In the genomic region with DNA sequence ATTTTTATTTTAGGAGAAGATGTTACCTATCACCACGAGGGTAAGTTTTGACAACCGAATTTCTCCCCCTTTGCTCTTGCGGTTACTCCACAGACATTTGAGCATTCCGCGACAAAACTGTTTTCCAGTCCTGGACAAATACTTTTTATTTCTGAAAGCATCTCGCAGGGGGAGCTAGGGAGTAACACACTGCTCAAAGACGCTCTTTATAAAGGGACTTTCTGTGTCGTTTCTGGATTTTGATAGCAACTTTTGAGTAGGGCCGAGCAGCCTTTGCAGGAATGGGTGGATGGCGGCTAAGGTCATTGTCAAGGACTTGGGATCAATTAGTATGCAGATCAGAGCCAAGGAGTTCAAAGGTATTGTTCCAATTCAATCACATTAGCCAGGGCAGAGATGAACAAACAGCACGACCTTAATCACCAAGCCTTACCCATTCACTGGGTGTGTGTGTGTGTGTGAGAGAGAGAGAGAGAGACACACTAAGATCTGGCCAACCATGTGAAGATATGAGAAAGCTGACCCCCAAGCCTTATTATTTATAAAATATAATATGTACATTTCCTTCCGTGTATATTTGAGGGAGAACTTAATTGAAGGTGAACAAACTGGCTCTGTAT, we compare ENCODE assay signal across 22 cellular contexts.
DNase-seq lines count a peak whose midpoint lies in the region; ATAC-seq, FAIRE-seq and TF ChIP-seq lines count a peak whose summit lies in the region.
"Had no signal": no experiment of that assay in that cellular context is flagged by ENCODE, and none has a peak within 500 bp of the region (broad histone marks: within the 10 kb centered on the region; RNA-seq: fewer than 3 reads in every experiment).

No MANE protein-coding gene starts in this region.

- H3K9ac ChIP-seq in neural progenitor cell: no peak overlapping the region

- H3K27ac Mint-ChIP-seq in neural progenitor cell: no peak overlapping the region
- no peak overlapping the region for H3K27ac Mint-ChIP-seq in CD4-positive, alpha-beta memory T cell
- H3K27ac Mint-ChIP-seq in naive thymus-derived CD8-positive, alpha-beta T cell: no peak overlapping the region
- H3K27ac Mint-ChIP-seq: activated CD4-positive, alpha-beta T cell treated with anti-CD3 and anti-CD28 coated beads for 36 hours; activated naive CD4-positive, alpha-beta T cell treated with anti-CD3 and anti-CD28 coated beads, Interleukin-2, amount 50 U/mL, for 72 hours; CD8-positive, alpha-beta T cell; endodermal cell had no signal

- DNase-seq in D721Med (ENCODE audit: insufficient read length, low spot score) (no peak), NCI-H526 treated with DMSO at 0.1 percent for 48 hours (lab: John Stamatoyannopoulos, UW) (peak; percentile 69), epithelial cell of proximal tubule (ENCODE audit: low read depth) (no peak), neural progenitor cell (ENCODE audit: low spot score) (peak; percentile 28), omental fat pad (ENCODE audit: low spot score) (no peak)
- no peak for DNase-seq in CD4-positive, alpha-beta memory T cell
- no peak for DNase-seq in naive thymus-derived CD8-positive, alpha-beta T cell
- DNase-seq: activated CD4-positive, alpha-beta T cell treated with anti-CD3 and anti-CD28 coated beads for 36 hours; activated T-cell treated with anti-CD3 and anti-CD28 coated beads, Interleukin-2, amount 50 U/mL, for 72 hours; NCI-H1092; NCI-H2029; NCI-H446 treated with DMSO at 0.1 percent for 48 hours; right lobe of liver; stimulated activated CD4-positive, alpha-beta T cell treated with anti-CD3 and anti-CD28 coated beads, Interleukin-15, amount 100 ng/mL, for 24 hours had no signal

- intact Hi-C loops in CD4-positive, alpha-beta memory T cell (cut with micrococcal nuclease): loop anchor here (5.0 kb wide), 1 partner anchor 47 kb away; no protein-coding TSS in a partner anchor

- CTCF ChIA-PET in CD4-positive, alpha-beta memory T cell (lab: Charles Lee; ENCODE audit: partially characterized antibody): no interaction called here

- no peaks in the 10 kb centered on the region for H3K9me3 ChIP-seq in neural progenitor cell (ENCODE audit: low read depth)
- H3K9me3 ChIP-seq in CD4-positive, alpha-beta memory T cell (ENCODE audit: control insufficient read depth in 1 of 2, low read length in 2 of 2): no peaks in the 10 kb centered on the region
- H3K9me3 ChIP-seq: ascending aorta, right lobe of liver, thoracic aorta had no signal

- H3K36me3 Mint-ChIP-seq in neural progenitor cell: no peaks in the 10 kb centered on the region
- H3K36me3 Mint-ChIP-seq in CD4-positive, alpha-beta memory T cell: no peaks in the 10 kb centered on the region
- peaks cover 0 to 2% (median 0%) of the 10 kb centered on the region in 3 donors for H3K36me3 Mint-ChIP-seq in naive thymus-derived CD8-positive, alpha-beta T cell
- H3K36me3 Mint-ChIP-seq: activated naive CD4-positive, alpha-beta T cell treated with anti-CD3 and anti-CD28 coated beads, Interleukin-2, amount 50 U/mL, for 72 hours; CD8-positive, alpha-beta T cell had no signal

- no peak overlapping the region for H3K27ac ChIP-seq in neural progenitor cell
- no peak overlapping the region for H3K27ac ChIP-seq in CD4-positive, alpha-beta memory T cell (ENCODE audit: low read depth, low read length)
- H3K27ac ChIP-seq: ascending aorta, right lobe of liver, thoracic aorta had no signal

- H2AFZ ChIP-seq in neural progenitor cell (replicated peaks): no peak overlapping the region

- H3K27me3 ChIP-seq in neural progenitor cell: peaks cover 61% of the 10 kb centered on the region
- H3K27me3 ChIP-seq in CD4-positive, alpha-beta memory T cell (ENCODE audit: insufficient read depth, low read length): no peaks in the 10 kb centered on the region
- H3K27me3 ChIP-seq: ascending aorta had no signal

- ATAC-seq in GM21423 (IDR thresholded peaks at IDR 0.05; ENCODE audit: unreplicated experiment) (no peak), omental fat pad (ENCODE audit: low FRiP score) (no peak)
- no peak for ATAC-seq in naive thymus-derived CD8-positive, alpha-beta T cell
- ATAC-seq: activated CD4-positive, alpha-beta T cell treated with anti-CD3 and anti-CD28 coated beads for 36 hours; activated naive CD4-positive, alpha-beta T cell treated with anti-CD3 and anti-CD28 coated beads, Interleukin-2, amount 50 U/mL, for 72 hours; activated T-cell treated with anti-CD3 and anti-CD28 coated beads, Interleukin-2, amount 50 U/mL, for 72 hours; CD8-positive, alpha-beta T cell; right lobe of liver had no signal

- peaks cover 24% of the 10 kb centered on the region for H3F3A ChIP-seq in neural progenitor cell (ENCODE audit: low read depth)

- peaks cover 12% of the 10 kb centered on the region for H4K20me1 ChIP-seq in neural progenitor cell (ENCODE audit: low read depth)

- no peaks in the 10 kb centered on the region for H3K9me3 Mint-ChIP-seq in neural progenitor cell
- no peaks in the 10 kb centered on the region for H3K9me3 Mint-ChIP-seq in CD4-positive, alpha-beta memory T cell
- H3K9me3 Mint-ChIP-seq in naive thymus-derived CD8-positive, alpha-beta T cell: no peaks in the 10 kb centered on the region
- H3K9me3 Mint-ChIP-seq: activated naive CD4-positive, alpha-beta T cell treated with anti-CD3 and anti-CD28 coated beads, Interleukin-2, amount 50 U/mL, for 72 hours; activated T-cell treated with anti-CD3 and anti-CD28 coated beads, Interleukin-2, amount 50 U/mL, for 72 hours; CD8-positive, alpha-beta T cell; endodermal cell had no signal

- peaks cover 13% of the 10 kb centered on the region for H3K4me1 Mint-ChIP-seq in neural progenitor cell
- peaks cover 24 to 30% (median 26%) of the 10 kb centered on the region in 4 donors for H3K4me1 Mint-ChIP-seq in CD4-positive, alpha-beta memory T cell
- H3K4me1 Mint-ChIP-seq in naive thymus-derived CD8-positive, alpha-beta T cell: peaks cover 10 to 22% (median 20%) of the 10 kb centered on the region in 4 donors

- no peaks in the 10 kb centered on the region for H3K79me2 ChIP-seq in neural progenitor cell (ENCODE audit: low read depth)

- no peak for FAIRE-seq in D721Med (lab: Jason Lieb, UNC)
- FAIRE-seq: islet of Langerhans had no signal

- peak; percentile 3 for TF ChIP-seq CTCF in D721Med (IDR thresholded peaks at IDR 0.05; ENCODE audit: insufficient read depth, missing control alignments)
- TF ChIP-seq CTCF in epithelial cell of proximal tubule (conservative IDR thresholded peaks at IDR 0.05; ENCODE audit: low read depth, low read length): peak; percentile 32
- peak; percentile 30 for TF ChIP-seq CTCF in neural progenitor cell (IDR thresholded peaks at IDR 0.05)
- TF ChIP-seq CTCF in omental fat pad (IDR thresholded peaks at IDR 0.05): no peak

- H3K4me1 ChIP-seq in neural progenitor cell: peaks cover 45% of the 10 kb centered on the region
- H3K4me1 ChIP-seq in CD4-positive, alpha-beta memory T cell (ENCODE audit: insufficient read depth, low read length): peaks cover 40% of the 10 kb centered on the region
- H3K4me1 ChIP-seq: ascending aorta had no signal

- no peak overlapping the region for H3K4me3 Mint-ChIP-seq in neural progenitor cell
- no peak overlapping the region for H3K4me3 Mint-ChIP-seq in CD4-positive, alpha-beta memory T cell
- no peak overlapping the region for H3K4me3 Mint-ChIP-seq in naive thymus-derived CD8-positive, alpha-beta T cell
- H3K4me3 Mint-ChIP-seq: activated CD4-positive, alpha-beta T cell treated with anti-CD3 and anti-CD28 coated beads for 36 hours; activated T-cell treated with anti-CD3 and anti-CD28 coated beads, Interleukin-2, amount 50 U/mL, for 72 hours; CD8-positive, alpha-beta T cell; endodermal cell had no signal

- no peak overlapping the region for H3K4me3 ChIP-seq in epithelial cell of proximal tubule (ENCODE audit: low read depth, low read length)
- H3K4me3 ChIP-seq in neural progenitor cell: no peak overlapping the region
- H3K4me3 ChIP-seq in CD4-positive, alpha-beta memory T cell (ENCODE audit: low read length in 2 of 2): no peak overlapping the region
- H3K4me3 ChIP-seq: ascending aorta, lung, right lobe of liver, thoracic aorta had no signal

- H3K36me3 ChIP-seq in neural progenitor cell: no peaks in the 10 kb centered on the region
- no peaks in the 10 kb centered on the region for H3K36me3 ChIP-seq in CD4-positive, alpha-beta memory T cell (ENCODE audit: insufficient read depth, low read length)
- H3K36me3 ChIP-seq: ascending aorta, right lobe of liver, thoracic aorta had no signal

- H3K4me2 ChIP-seq in neural progenitor cell: no peak overlapping the region

- peaks cover 3% of the 10 kb centered on the region for H3K27me3 Mint-ChIP-seq in neural progenitor cell (ENCODE audit: insufficient read depth, low read depth)
- H3K27me3 Mint-ChIP-seq in CD4-positive, alpha-beta memory T cell: peaks cover 0 to 1% of the 10 kb centered on the region in 2 donors
- H3K27me3 Mint-ChIP-seq in naive thymus-derived CD8-positive, alpha-beta T cell: peaks cover 0 to 19% (median 11%) of the 10 kb centered on the region in 5 donors

- POLR2A ChIA-PET in CD4-positive, alpha-beta memory T cell (lab: Charles Lee; ENCODE audit: partially characterized antibody): interaction anchor here (0.5 to 1.4 kb wide), 3 partner anchors 32 to 725 kb away, joined by 3 to 5 read pairs (median 4); no protein-coding TSS in a partner anchor
- POLR2A ChIA-PET in naive thymus-derived CD8-positive, alpha-beta T cell (lab: Charles Lee): no interaction called here

Comparison
In these comparisons a context has a peak if more than half of its experiments do, and no peak if none do; other contexts are left out.
1. DNase-seq: peak in NCI-H526 treated with DMSO at 0.1 percent for 48 hours (single experiment) and neural progenitor cell (single experiment); none in D721Med (single experiment), epithelial cell of proximal tubule (single experiment), CD4-positive, alpha-beta memory T cell (0 of 5), naive thymus-derived CD8-positive, alpha-beta T cell (0 of 10) and omental fat pad (single experiment).
2. CTCF ChIP-seq: peak in D721Med (single experiment), epithelial cell of proximal tubule (single experiment) and neural progenitor cell (single experiment); none in omental fat pad (0 of 3).